ENCODE assay signal across 9 cellular contexts in the genomic region with DNA sequence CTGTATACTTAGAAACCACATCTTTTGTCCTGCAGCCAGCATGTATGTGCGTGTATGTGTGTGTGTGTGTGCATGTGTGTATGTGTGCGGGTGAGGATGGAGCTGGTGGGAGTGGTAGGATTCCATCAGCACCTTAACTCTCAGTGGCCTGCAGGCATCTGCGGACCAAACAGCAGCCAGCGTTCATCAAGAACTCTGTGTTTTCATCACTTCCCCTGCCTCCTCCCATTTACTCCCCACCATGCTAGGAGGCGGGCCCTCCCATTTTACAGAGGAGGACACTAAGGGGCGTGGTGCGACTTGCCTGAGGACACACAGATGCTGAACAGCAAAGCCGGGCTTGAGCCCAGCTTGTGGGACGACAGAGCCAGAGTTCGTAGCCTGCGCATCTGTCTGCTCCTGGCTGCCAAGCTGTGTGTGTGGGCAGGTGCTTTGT. TPM values are rescaled to one million over a fixed set of nuclear protein-coding genes. Genes with fewer than 3 reads are reported as not detected.
DNase-seq lines count a peak whose midpoint lies in the region; ATAC-seq and TF ChIP-seq lines count a peak whose summit lies in the region.
"Had no signal": no experiment of that assay in that cellular context is flagged by ENCODE, and none has a peak within 500 bp of the region (broad histone marks: within the 10 kb centered on the region; RNA-seq: fewer than 3 reads in every experiment).

No MANE protein-coding gene starts in this region.

- H3K23me2 ChIP-seq in H9 (ENCODE audit: insufficient read length, low read depth, low read length, poor library complexity, severe bottlenecking) = peaks cover 11% of the 10 kb centered on the region

- no peaks in the 10 kb centered on the region for H3K9me3 ChIP-seq in H9 (ENCODE audit: control insufficient read depth, low read depth, low read length)
- H3K9me3 ChIP-seq in SK-N-MC (ENCODE audit: low read depth, low read length) = no peaks in the 10 kb centered on the region

- no peak overlapping the region for H4K8ac ChIP-seq in H9 (replicated peaks; ENCODE audit: insufficient read length, low read depth, low read length)

- H3K4me2 ChIP-seq in H9 (ENCODE audit: insufficient read depth, insufficient read length, low read length) = peak overlapping the region; percentile 8

- peak overlapping the region; percentile 33; the same call in 1 of the 2 replicates for H3K14ac ChIP-seq in H9 (ENCODE audit: insufficient read depth, low read length)

- H4K91ac ChIP-seq in H9 (ENCODE audit: insufficient read length, low read depth, low read length) = no peak overlapping the region

- no peaks in the 10 kb centered on the region for H3K36me3 Mint-ChIP-seq in H9 (ENCODE audit: insufficient read depth in 1 of 3, low read depth in 3 of 3)
- H3K36me3 Mint-ChIP-seq: activated naive CD4-positive, alpha-beta T cell treated with anti-CD3 and anti-CD28 coated beads, Interleukin-2, amount 50 U/mL, for 24 hours had no signal

- no peaks in the 10 kb centered on the region for H3K36me3 ChIP-seq in SK-N-MC (ENCODE audit: insufficient read depth, low read length)

- H3K4ac ChIP-seq in H9 (ENCODE audit: low read depth, low read length) = no peak overlapping the region

- H3K9me3 Mint-ChIP-seq in H9 = no peaks in the 10 kb centered on the region
- H3K9me3 Mint-ChIP-seq: activated naive CD4-positive, alpha-beta T cell treated with anti-CD3 and anti-CD28 coated beads, Interleukin-2, amount 50 U/mL, for 24 hours had no signal

- ATAC-seq in left ventricle myocardium superior = peak; percentile 82
- ATAC-seq in HG03108 (IDR thresholded peaks at IDR 0.05; ENCODE audit: unreplicated experiment) = no peak

- no peak overlapping the region for H2BK20ac ChIP-seq in H9 (ENCODE audit: low read depth, low read length, poor library complexity, severe bottlenecking)

- H2BK120ac ChIP-seq in H9 (ENCODE audit: low read depth, low read length, poor library complexity, severe bottlenecking) = no peak overlapping the region

- peaks cover 56 to 68% of the 10 kb centered on the region in 2 experiments for H3K4me1 Mint-ChIP-seq in H9

- no peak overlapping the region for H3K4me3 Mint-ChIP-seq in H9
- H3K4me3 Mint-ChIP-seq: activated naive CD4-positive, alpha-beta T cell treated with anti-CD3 and anti-CD28 coated beads, Interleukin-2, amount 50 U/mL, for 24 hours had no signal

- H2BK12ac ChIP-seq in H9 (ENCODE audit: insufficient read length, low read depth, low read length) = no peak overlapping the region

- H3K23ac ChIP-seq in H9 (ENCODE audit: insufficient read length, low read depth, low read length) = no peak overlapping the region

- TF ChIP-seq CTCF in AG10803 (conservative IDR thresholded peaks at IDR 0.05; ENCODE audit: low read length) (no peak), H9 (conservative IDR thresholded peaks at IDR 0.05) (no peak)

- no peaks in the 10 kb centered on the region for H3K79me2 ChIP-seq in H9 (ENCODE audit: insufficient read depth, low read length)

- no peaks in the 10 kb centered on the region for H3K79me1 ChIP-seq in H9 (ENCODE audit: insufficient read depth, low read depth, low read length, poor library complexity, severe bottlenecking)

- H3K9ac ChIP-seq in H9 (ENCODE audit: extremely low read depth, insufficient read length, low read length) (no peak overlapping the region), SK-N-MC (ENCODE audit: insufficient read length) (no peak overlapping the region)

- H3K27ac ChIP-seq in H9 (ENCODE audit: insufficient read length, low read depth, low read length) = no peak overlapping the region
- H3K27ac ChIP-seq in SK-N-MC = peak overlapping the region; percentile 97

- H3K27ac Mint-ChIP-seq in H9 = peak overlapping the region in 1 of 3 experiments; percentile 63; a peak in 2 of 7 replicates
- H3K27ac Mint-ChIP-seq: activated naive CD4-positive, alpha-beta T cell treated with anti-CD3 and anti-CD28 coated beads, Interleukin-2, amount 50 U/mL, for 24 hours had no signal

- H3K27me3 Mint-ChIP-seq in H9 (ENCODE audit: low read depth) = peaks cover 39% of the 10 kb centered on the region

- H4K20me1 ChIP-seq in H9 (ENCODE audit: control insufficient read depth, insufficient read depth, insufficient read length) = no peaks in the 10 kb centered on the region

- no peak overlapping the region for H4K5ac ChIP-seq in H9 (ENCODE audit: insufficient read length, low read depth, low read length)

- no peak overlapping the region for H3K56ac ChIP-seq in H9 (ENCODE audit: insufficient read length, low read depth, low read length)

- H2AK5ac ChIP-seq in H9 (ENCODE audit: insufficient read length, low read length) = no peak overlapping the region

- H2BK15ac ChIP-seq in H9 (ENCODE audit: low read depth, low read length) = no peak overlapping the region

- DNase-seq in AG10803 (ENCODE audit: low read depth) = peak; percentile 63
- DNase-seq in H9 = peak; percentile 87
- DNase-seq in SK-N-MC (ENCODE audit: low read depth, low spot score) = peak; percentile 78
- DNase-seq in left ventricle myocardium superior = peak; percentile 78
- no peak for DNase-seq in DMS114 treated with DMSO at 0.1 percent for 48 hours (lab: John Stamatoyannopoulos, UW; ENCODE audit: unreplicated experiment)
- DNase-seq in ACHN = no peak
- DNase-seq in SKM-1 treated with dmso at 0.1 percent for 144 hours (lab: John Stamatoyannopoulos, UW; ENCODE audit: unreplicated experiment) = no peak

- intact Hi-C loops in left ventricle myocardium superior (cut with micrococcal nuclease) = no loop called here

- H3K4me1 ChIP-seq in H9 (ENCODE audit: insufficient read depth, low read length) = peaks cover 8% of the 10 kb centered on the region; the same call in 1 of the 2 replicates

- H3K18ac ChIP-seq in H9 (ENCODE audit: insufficient read length, low read depth, low read length) = no peak overlapping the region

- no peak overlapping the region for H2BK5ac ChIP-seq in H9 (ENCODE audit: insufficient read length, low read length)

- H3T11ph ChIP-seq in H9 (ENCODE audit: low read length) = no peak overlapping the region

- in situ Hi-C loops in ACHN (cut with HindIII; ENCODE audit: low pct_ligation_motif_present, low pct_unique_long_range_greater_than_20kb, low sequenced_read_pairs) = no loop called here

- WGBS in H9 (ENCODE audit: extremely low coverage, insufficient read length, low lambda C conversion rate) = no CpG with 5 or more reads among the region's 11 CpGs

- no peak overlapping the region for H2AFZ ChIP-seq in H9 (ENCODE audit: low read length)

- no peaks in the 10 kb centered on the region; the same call in 1 of the 2 replicates for H3K27me3 ChIP-seq in H9 (ENCODE audit: insufficient read depth, low read length)

- no peak overlapping the region for H3K4me3 ChIP-seq in AG10803 (ENCODE audit: low read length)
- H3K4me3 ChIP-seq in SK-N-MC = peak overlapping the region; percentile 38

RNA-seq across cellular contexts. Expression of a gene that starts 8.9 kb away (rescaled TPM):
- total RNA-seq in H9 (2021) = 2.1 and 2.2 TPM in 2 replicates
- total RNA-seq in left ventricle myocardium superior = 10.3 TPM

Comparison
In these comparisons a context has a peak if more than half of its experiments do, and no peak if none do; other contexts are left out.
1. DNase-seq: peak in AG10803 (single experiment), H9 (single experiment), SK-N-MC (single experiment) and left ventricle myocardium superior (single experiment); none in DMS114 treated with DMSO at 0.1 percent for 48 hours (single experiment), ACHN (single experiment) and SKM-1 treated with dmso at 0.1 percent for 144 hours (single experiment).